Comparison of ENCODE assay signal across 8 cellular contexts in genomic region chr22:41619979-41620645, GRCh38. TPM values are rescaled to one million over a fixed set of nuclear protein-coding genes. Genes with fewer than 3 reads are reported as not detected.
DNase-seq lines count a peak whose midpoint lies in the region; ATAC-seq and TF ChIP-seq lines count a peak whose summit lies in the region.

No MANE protein-coding gene starts in this region.

- H3K4me2 ChIP-seq in KMS-11: peak overlapping the region; percentile 99

- no peaks in the 10 kb centered on the region for H3K9me3 Mint-ChIP-seq in activated CD4-positive, alpha-beta T cell treated with anti-CD3 and anti-CD28 coated beads for 36 hours (ENCODE audit: low read depth)
- H3K9me3 Mint-ChIP-seq in stimulated activated naive B cell treated with anti-CD40 and anti-IgM and Interleukin-4, amounts not matched to agents 10 μg/mL and 1 μg/mL and 100 μg/mL, for 72 hours: no peaks in the 10 kb centered on the region

- H3K27ac ChIP-seq in KMS-11 (peak overlapping the region; percentile 88), duodenal mucosa (ENCODE audit: low read depth, low read length) (peak overlapping the region; percentile 98), mesodermal cell (ENCODE audit: low read depth, low read length, severe bottlenecking) (no peak overlapping the region)

- H2AFZ ChIP-seq in KMS-11 (ENCODE audit: low read depth): peak overlapping the region; percentile 79

- H3K4me3 Mint-ChIP-seq in activated CD4-positive, alpha-beta T cell treated with anti-CD3 and anti-CD28 coated beads for 36 hours: peak overlapping the region; percentile 98
- H3K4me3 Mint-ChIP-seq in stimulated activated naive B cell treated with anti-CD40 and anti-IgM and Interleukin-4, amounts not matched to agents 10 μg/mL and 1 μg/mL and 100 μg/mL, for 72 hours: peak overlapping the region; percentile 91 to 94

- H3K79me2 ChIP-seq in KMS-11 (ENCODE audit: insufficient read depth, low read depth): peaks cover 59% of the 10 kb centered on the region

- H3K27me3 Mint-ChIP-seq in activated CD4-positive, alpha-beta T cell treated with anti-CD3 and anti-CD28 coated beads for 36 hours: no peaks in the 10 kb centered on the region
- H3K27me3 Mint-ChIP-seq in stimulated activated naive B cell treated with anti-CD40 and anti-IgM and Interleukin-4, amounts not matched to agents 10 μg/mL and 1 μg/mL and 100 μg/mL, for 72 hours: no peaks in the 10 kb centered on the region

- WGBS in mesodermal cell (ENCODE audit: insufficient coverage in 2 of 2), 2 experiments: 0 to 2% methylated on average over 18 to 20 of the region's 25 CpGs

- peak overlapping the region; percentile 89 for H3K9ac ChIP-seq in KMS-11
- peak overlapping the region; percentile 95 to 100 for H3K9ac ChIP-seq in duodenal mucosa (ENCODE audit: low read depth in 1 of 2, low read length in 2 of 2)

- H3K27ac Mint-ChIP-seq in activated CD4-positive, alpha-beta T cell treated with anti-CD3 and anti-CD28 coated beads for 36 hours: peak overlapping the region; percentile 96
- H3K27ac Mint-ChIP-seq in stimulated activated naive B cell treated with anti-CD40 and anti-IgM and Interleukin-4, amounts not matched to agents 10 μg/mL and 1 μg/mL and 100 μg/mL, for 72 hours: peak overlapping the region; percentile 98

- intact Hi-C loops in activated CD4-positive, alpha-beta T cell treated with anti-CD3 and anti-CD28 coated beads for 36 hours (cut with DNase I, micrococcal nuclease): loop anchor here (1.0 to 10.0 kb wide), 12 partner anchors 15 to 763 kb away; partner anchors contain the start of genes ACO2 (in 1 of the 2), NDUFA6 (in 1 of the 2), PHF5A (in 1 of the 2) and POLR3H (in 1 of the 2)

- no peaks in the 10 kb centered on the region for H3K9me3 ChIP-seq in duodenal mucosa (ENCODE audit: control insufficient read depth in 1 of 2, low read length in 2 of 2)
- no peaks in the 10 kb centered on the region for H3K9me3 ChIP-seq in mesodermal cell (ENCODE audit: control insufficient read depth, low read length)

- DNase-seq in activated gamma-delta T cell treated with Interleukin-2 at 50 U/mL for 16 hours (peak; percentile 11), activated gamma-delta T cell (lab: John Stamatoyannopoulos, UW) (no peak)
- DNase-seq in activated CD4-positive, alpha-beta T cell treated with anti-CD3 and anti-CD28 coated beads for 36 hours: peak; percentile 72
- peak; percentile 28 for DNase-seq in stimulated activated naive B cell treated with anti-CD40 and anti-IgM and Interleukin-4, amounts not matched to agents 10 μg/mL and 1 μg/mL and 100 μg/mL, for 72 hours

- peaks cover 44% of the 10 kb centered on the region for H3K4me1 Mint-ChIP-seq in activated CD4-positive, alpha-beta T cell treated with anti-CD3 and anti-CD28 coated beads for 36 hours
- H3K4me1 Mint-ChIP-seq in stimulated activated naive B cell treated with anti-CD40 and anti-IgM and Interleukin-4, amounts not matched to agents 10 μg/mL and 1 μg/mL and 100 μg/mL, for 72 hours: peaks cover 15 to 42% of the 10 kb centered on the region in 2 donors

- H3K4me1 ChIP-seq in KMS-11 (ENCODE audit: low read depth, poor library complexity, severe bottlenecking) (peaks cover 33% of the 10 kb centered on the region), duodenal mucosa (ENCODE audit: control insufficient read depth in 1 of 2, insufficient read depth in 2 of 2, low read length in 2 of 2) (peaks cover 17 to 29% of the 10 kb centered on the region in 2 donors), mesodermal cell (ENCODE audit: control insufficient read depth, insufficient read depth, low read length, poor library complexity, severe bottlenecking) (peaks cover 18% of the 10 kb centered on the region)

- H4K20me1 ChIP-seq in KMS-11 (ENCODE audit: insufficient read depth): no peaks in the 10 kb centered on the region

- H3K4me3 ChIP-seq in KMS-11 (IDR thresholded peaks at IDR 0.05; ENCODE audit: insufficient read depth, low read depth, low read length) (no peak overlapping the region), duodenal mucosa (ENCODE audit: low read depth in 1 of 2, low read length in 2 of 2) (peak overlapping the region; percentile 88 to 95), mesodermal cell (ENCODE audit: extremely low read depth, insufficient read depth, low read length, poor library complexity, severe bottlenecking) (peak overlapping the region; percentile 95)

- H3K27me3 ChIP-seq in KMS-11 (ENCODE audit: insufficient read depth, low read depth) (no peaks in the 10 kb centered on the region), duodenal mucosa (ENCODE audit: control insufficient read depth in 1 of 2, insufficient read depth in 2 of 2, low read length in 2 of 2) (no peaks in the 10 kb centered on the region)

- H3K36me3 ChIP-seq in KMS-11 (ENCODE audit: insufficient read depth) (peaks cover 7% of the 10 kb centered on the region; the same call in 1 of the 2 replicates), duodenal mucosa (ENCODE audit: control insufficient read depth in 1 of 2, insufficient read depth in 2 of 2, low read length in 2 of 2) (peaks cover 0 to 19% of the 10 kb centered on the region in 2 donors), mesodermal cell (ENCODE audit: control insufficient read depth, insufficient read depth, low read length) (peaks cover 28% of the 10 kb centered on the region)

- peaks cover 47% of the 10 kb centered on the region for H3K36me3 Mint-ChIP-seq in activated CD4-positive, alpha-beta T cell treated with anti-CD3 and anti-CD28 coated beads for 36 hours (ENCODE audit: low read depth)
- H3K36me3 Mint-ChIP-seq in stimulated activated naive B cell treated with anti-CD40 and anti-IgM and Interleukin-4, amounts not matched to agents 10 μg/mL and 1 μg/mL and 100 μg/mL, for 72 hours: peaks cover 5 to 24% of the 10 kb centered on the region in 2 donors

- POLR2A ChIA-PET in activated CD4-positive, alpha-beta T cell treated with anti-CD3 and anti-CD28 coated beads for 36 hours (lab: Charles Lee): interaction anchor here (0.9 to 3.7 kb wide), 8 partner anchors 30 to 669 kb away, joined by 3 to 25 read pairs (median 3); partner anchors contain the start of genes CCDC134, PMM1 and RBX1

- CTCF ChIA-PET in activated CD4-positive, alpha-beta T cell treated with anti-CD3 and anti-CD28 coated beads for 36 hours (lab: Charles Lee): interaction anchor here (0.7 to 1.9 kb wide), 3 partner anchors 15 to 186 kb away, joined by 3 to 7 read pairs (median 3); partner anchors contain the start of gene POLR3H

- TF ChIP-seq CTCF in KMS-11 (conservative IDR thresholded peaks at IDR 0.05; ENCODE audit: low read depth, low read length): no peak

- peak; percentile 28 for ATAC-seq in activated CD4-positive, alpha-beta T cell treated with anti-CD3 and anti-CD28 coated beads for 36 hours
- ATAC-seq in stimulated activated naive B cell treated with anti-CD40 and anti-IgM and Interleukin-4, amounts not matched to agents 10 μg/mL and 1 μg/mL and 100 μg/mL, for 72 hours (replicated peaks): peak; percentile 20 to 25
- no peak for ATAC-seq in GM19463 (IDR thresholded peaks at IDR 0.05; ENCODE audit: unreplicated experiment)

RNA-seq across cellular contexts. Expression of gene DESI1, which starts 0.7 kb away (rescaled TPM):
- 10 to 100 TPM; 56.6 to 98.1 TPM for total RNA-seq in activated CD4-positive, alpha-beta T cell treated with anti-CD3 and anti-CD28 coated beads for 36 hours
- polyA plus RNA-seq in mesodermal cell (2013, experiment 1 of 2): 26.3 TPM
- polyA plus RNA-seq in mesodermal cell (2013, experiment 2 of 2): 25.5 TPM

RNA-seq across cellular contexts. Expression of gene XRCC6, which starts 1.0 kb away (rescaled TPM):
- 100 to 1,000 TPM; 427 to 469 TPM for total RNA-seq in activated CD4-positive, alpha-beta T cell treated with anti-CD3 and anti-CD28 coated beads for 36 hours
- polyA plus RNA-seq in mesodermal cell (2013, experiment 1 of 2): 435 TPM
- 410 TPM for polyA plus RNA-seq in mesodermal cell (2013, experiment 2 of 2)

RNA-seq across cellular contexts. Expression of gene PMM1, which starts 30.5 kb away (rescaled TPM):
- total RNA-seq in activated CD4-positive, alpha-beta T cell treated with anti-CD3 and anti-CD28 coated beads for 36 hours: 10 to 100 TPM; 30.4 to 37.4 TPM
- polyA plus RNA-seq in mesodermal cell (2013, experiment 1 of 2): 31.0 TPM
- 31.7 TPM for polyA plus RNA-seq in mesodermal cell (2013, experiment 2 of 2)

RNA-seq across cellular contexts. Expression of gene CSDC2, which starts 59.3 kb away (rescaled TPM):
- not detected for total RNA-seq in activated CD4-positive, alpha-beta T cell treated with anti-CD3 and anti-CD28 coated beads for 36 hours
- 2.9 TPM for polyA plus RNA-seq in mesodermal cell (2013, experiment 1 of 2)
- polyA plus RNA-seq in mesodermal cell (2013, experiment 2 of 2): 3.0 TPM
